In genomic region chr16:10022098-10022497, GRCh38 we compare ENCODE assay signal across 28 cellular contexts.
"Had no signal": no experiment of that assay in that cellular context is flagged by ENCODE, and none has a peak within 500 bp of the region (broad histone marks: within the 10 kb centered on the region; RNA-seq: fewer than 3 reads in every experiment).

No MANE protein-coding gene starts in this region.

- ATAC-seq: effector memory CD8-positive, alpha-beta T cell; esophagus mucosa; foreskin keratinocyte; gastrocnemius medialis; gastroesophageal sphincter; heart left ventricle had no signal

- H3K27me3 Mint-ChIP-seq: dendritic cell treated with granulocyte-macrophage colony-stimulating factor and Interleukin-4, amounts not matched to agents 40 ng/mL and 50 ng/mL, for 4 days had no signal

- H3K4me3 ChIP-seq: colonic mucosa, coronary artery, dorsolateral prefrontal cortex, esophagus muscularis mucosa, esophagus squamous epithelium, gastrocnemius medialis, gastroesophageal sphincter, heart left ventricle had no signal

- H3K27ac ChIP-seq: colonic mucosa, coronary artery, dorsolateral prefrontal cortex, epithelial cell of prostate, esophagus muscularis mucosa, esophagus squamous epithelium, foreskin keratinocyte, gastrocnemius medialis, gastroesophageal sphincter, heart left ventricle had no signal

- H3K27ac Mint-ChIP-seq: dendritic cell treated with granulocyte-macrophage colony-stimulating factor and Interleukin-4, amounts not matched to agents 40 ng/mL and 50 ng/mL, for 4 days; effector memory CD8-positive, alpha-beta T cell; endodermal cell had no signal

- H3K4me3 Mint-ChIP-seq: dendritic cell treated with granulocyte-macrophage colony-stimulating factor and Interleukin-4, amounts not matched to agents 40 ng/mL and 50 ng/mL, for 4 days; effector memory CD8-positive, alpha-beta T cell; endodermal cell had no signal

- H3K36me3 ChIP-seq: colonic mucosa, esophagus muscularis mucosa, esophagus squamous epithelium, gastrocnemius medialis, gastroesophageal sphincter, heart left ventricle had no signal

- H3K9me3 ChIP-seq: colonic mucosa, esophagus muscularis mucosa, esophagus squamous epithelium, gastrocnemius medialis, gastroesophageal sphincter, heart left ventricle had no signal

- H3K9me3 Mint-ChIP-seq: dendritic cell treated with granulocyte-macrophage colony-stimulating factor and Interleukin-4, amounts not matched to agents 40 ng/mL and 50 ng/mL, for 4 days; endodermal cell had no signal

- H3K27me3 ChIP-seq: colonic mucosa, esophagus muscularis mucosa, foreskin keratinocyte, gastroesophageal sphincter had no signal

- FAIRE-seq: colon, endometrium, endothelial cell of umbilical vein, frontal cortex had no signal

- H3K4me1 ChIP-seq: colonic mucosa, esophagus muscularis mucosa, esophagus squamous epithelium, foreskin keratinocyte, gastrocnemius medialis, gastroesophageal sphincter, heart left ventricle had no signal

- DNase-seq: colonic mucosa; cortex of kidney; dermis blood vessel endothelial cell; dorsolateral prefrontal cortex; effector CD4-positive, alpha-beta T cell; effector CD8-positive, alpha-beta T cell; effector memory CD4-positive, alpha-beta T cell; effector memory CD8-positive, alpha-beta T cell; endodermal cell; erythroblast; esophagus squamous epithelium; foreskin fibroblast; foreskin keratinocyte; foreskin melanocyte; gastrocnemius medialis; glutamatergic neuron; head of caudate nucleus; heart left ventricle had no signal
